Comparison of ENCODE assay signal across 8 cellular contexts in genomic region chr1:38489844-38490270, GRCh38.
DNase-seq lines count a peak whose midpoint lies in the region; ATAC-seq and TF ChIP-seq lines count a peak whose summit lies in the region.

No MANE protein-coding gene starts in this region.

- peaks cover 25% of the 10 kb centered on the region for H3K27me3 Mint-ChIP-seq in activated CD8-positive, alpha-beta T cell treated with anti-CD3 and anti-CD28 coated beads, Interleukin-2, amount 10 ng/mL, durations not matched to agents 7 days and 5 days (ENCODE audit: low read depth)

- TF ChIP-seq CTCF in coronary artery (IDR thresholded peaks at IDR 0.05), result no peak

- H3K27ac Mint-ChIP-seq in activated CD8-positive, alpha-beta T cell treated with anti-CD3 and anti-CD28 coated beads, Interleukin-2, amount 10 ng/mL, durations not matched to agents 7 days and 5 days, result no peak overlapping the region

- H3K4me1 Mint-ChIP-seq in activated CD8-positive, alpha-beta T cell treated with anti-CD3 and anti-CD28 coated beads, Interleukin-2, amount 10 ng/mL, durations not matched to agents 7 days and 5 days (ENCODE audit: low read depth), result no peaks in the 10 kb centered on the region

- POLR2A ChIA-PET in activated CD8-positive, alpha-beta T cell treated with anti-CD3 and anti-CD28 coated beads, Interleukin-2, amount 10 ng/mL, durations not matched to agents 7 days and 5 days (lab: Charles Lee), result no interaction called here

- H3K27ac ChIP-seq in coronary artery, result no peak overlapping the region

- H3K4me3 ChIP-seq in coronary artery, result no peak overlapping the region

- ATAC-seq in activated CD8-positive, alpha-beta T cell treated with anti-CD3 and anti-CD28 coated beads, Interleukin-2, amount 10 ng/mL, durations not matched to agents 7 days and 5 days, result peak; percentile 61
- no peak for ATAC-seq in GM21619 (IDR thresholded peaks at IDR 0.05; ENCODE audit: unreplicated experiment)

- CTCF ChIA-PET in activated CD8-positive, alpha-beta T cell treated with anti-CD3 and anti-CD28 coated beads, Interleukin-2, amount 10 ng/mL, durations not matched to agents 7 days and 5 days (lab: Charles Lee), result interaction anchor here (0.9 to 1.9 kb wide), 5 partner anchors 9 to 356 kb away, joined by 3 to 6 read pairs (median 5); no protein-coding TSS in a partner anchor

- no peaks in the 10 kb centered on the region for H3K36me3 Mint-ChIP-seq in activated CD8-positive, alpha-beta T cell treated with anti-CD3 and anti-CD28 coated beads, Interleukin-2, amount 10 ng/mL, durations not matched to agents 7 days and 5 days (ENCODE audit: low read depth)

- no peaks in the 10 kb centered on the region for H3K9me3 Mint-ChIP-seq in activated CD8-positive, alpha-beta T cell treated with anti-CD3 and anti-CD28 coated beads, Interleukin-2, amount 10 ng/mL, durations not matched to agents 7 days and 5 days (ENCODE audit: insufficient read depth)

- DNase-seq in NCI-H1694 treated with DMSO at 0.1 percent for 48 hours (lab: John Stamatoyannopoulos, UW), result peak; percentile 9
- no peak for DNase-seq in NCI-H1694 (lab: John Stamatoyannopoulos, UW)
- DNase-seq in M059J (ENCODE audit: low read depth), result peak; percentile 11
- DNase-seq in activated CD8-positive, alpha-beta T cell treated with anti-CD3 and anti-CD28 coated beads, Interleukin-2, amount 10 ng/mL, durations not matched to agents 7 days and 5 days, result peak; percentile 55
- peak; percentile 18 for DNase-seq in foreskin melanocyte
- DNase-seq in stimulated activated CD4-positive, alpha-beta T cell treated with anti-CD3 and anti-CD28 coated beads, Interleukin-2, amount 100 ng/mL, for 24 hours, result peak; percentile 55 to 69
- no peak for DNase-seq in coronary artery (ENCODE audit: low spot score)

- no peak overlapping the region for H3K4me3 Mint-ChIP-seq in activated CD8-positive, alpha-beta T cell treated with anti-CD3 and anti-CD28 coated beads, Interleukin-2, amount 10 ng/mL, durations not matched to agents 7 days and 5 days

Comparison
In these comparisons a context has a peak if more than half of its experiments do, and no peak if none do; other contexts are left out.
1. DNase-seq: peak in NCI-H1694 treated with DMSO at 0.1 percent for 48 hours (single experiment), M059J (single experiment), activated CD8-positive, alpha-beta T cell treated with anti-CD3 and anti-CD28 coated beads, Interleukin-2, amount 10 ng/mL, durations not matched to agents 7 days and 5 days (single experiment), foreskin melanocyte (single experiment) and stimulated activated CD4-positive, alpha-beta T cell treated with anti-CD3 and anti-CD28 coated beads, Interleukin-2, amount 100 ng/mL, for 24 hours (2 of 2); none in NCI-H1694 (single experiment) and coronary artery (single experiment).